In genomic region chr6:112660626-112661025, GRCh38 we compare ENCODE assay signal across 19 cellular contexts.
DNase-seq lines count a peak whose midpoint lies in the region; ATAC-seq and TF ChIP-seq lines count a peak whose summit lies in the region.
"Had no signal": no experiment of that assay in that cellular context is flagged by ENCODE, and none has a peak within 500 bp of the region (broad histone marks: within the 10 kb centered on the region; RNA-seq: fewer than 3 reads in every experiment).

No MANE protein-coding gene starts in this region.

- intact Hi-C loops in IMR-90 (cut with micrococcal nuclease), result no loop called here
- intact Hi-C loops in PC-9 (cut with micrococcal nuclease; ENCODE audit: unreplicated experiment), result no loop called here

- H3K9me3 ChIP-seq in IMR-90 (ENCODE audit: control insufficient read depth, insufficient read depth, low read length), result no peaks in the 10 kb centered on the region
- no peaks in the 10 kb centered on the region for H3K9me3 ChIP-seq in neural progenitor cell (ENCODE audit: low read depth)
- H3K9me3 ChIP-seq in PC-9 (ENCODE audit: insufficient read depth, low read depth), result no peaks in the 10 kb centered on the region

- H3K9me1 ChIP-seq in IMR-90 (ENCODE audit: insufficient read depth, low read length), result peaks cover 4% of the 10 kb centered on the region; the same call in 1 of the 2 replicates

- H3K4me1 ChIP-seq in IMR-90 (ENCODE audit: control insufficient read depth, insufficient read depth, low read length) (peaks cover 3% of the 10 kb centered on the region; the same call in 1 of the 2 replicates), neural progenitor cell (no peaks in the 10 kb centered on the region), PC-9 (replicated peaks; ENCODE audit: insufficient read depth) (no peaks in the 10 kb centered on the region)

- no peak overlapping the region for H3K56ac ChIP-seq in IMR-90 (ENCODE audit: extremely low read depth, insufficient read depth, low read length)

- CTCF ChIA-PET in IMR-90 (lab: Yijun Ruan, JAX) (no interaction called here), PC-9 (lab: Charles Lee) (no interaction called here)

- H4K5ac ChIP-seq in IMR-90 (ENCODE audit: low read depth, low read length), result no peak overlapping the region

- H2BK5ac ChIP-seq in IMR-90 (ENCODE audit: low read depth, low read length, poor library complexity, severe bottlenecking), result no peak overlapping the region

- H3K27ac ChIP-seq in IMR-90 (ENCODE audit: insufficient read depth, low read length) (no peak overlapping the region), neural progenitor cell (no peak overlapping the region), PC-9 (no peak overlapping the region)
- H3K27ac ChIP-seq: GM23248 had no signal

- H3K79me1 ChIP-seq in IMR-90 (ENCODE audit: low read depth in 1 of 2, low read length in 2 of 2), result no peaks in the 10 kb centered on the region

- H3F3A ChIP-seq in neural progenitor cell (ENCODE audit: low read depth) (no peaks in the 10 kb centered on the region), PC-9 (ENCODE audit: insufficient read depth, low read depth) (no peaks in the 10 kb centered on the region)

- no peak overlapping the region for H4K8ac ChIP-seq in IMR-90 (ENCODE audit: low read depth in 2 of 2, low read length in 2 of 2)

- no peak overlapping the region for H2BK120ac ChIP-seq in IMR-90 (ENCODE audit: low read depth, low read length)

- H3K4ac ChIP-seq in IMR-90 (ENCODE audit: low read depth, low read length), result no peak overlapping the region

- no peak overlapping the region for H2BK20ac ChIP-seq in IMR-90 (ENCODE audit: low read depth, low read length)

- no peak for TF ChIP-seq POLR2A in IMR-90 (IDR thresholded peaks at IDR 0.05; ENCODE audit: low read depth, low read length)

- H3K36me3 Mint-ChIP-seq in neural progenitor cell, result no peaks in the 10 kb centered on the region
- H3K36me3 Mint-ChIP-seq: CD4-positive, alpha-beta memory T cell had no signal

- DNase-seq in IMR-90 (no peak), epithelial cell of esophagus (ENCODE audit: low read depth) (peak; percentile 27), neural progenitor cell (ENCODE audit: low spot score) (no peak), renal cortical epithelial cell (ENCODE audit: low read depth) (peak; percentile 49), nucleus accumbens (lab: John Stamatoyannopoulos, UW) (no peak), PC-9 (no peak)
- DNase-seq in stimulated activated naive CD8-positive, alpha-beta T cell treated with anti-CD3 and anti-CD28 coated beads, Interleukin-15, Interleukin-2, amounts not matched to agents 100 U/mL and 50 U/mL, for 24 hours, result no peak
- DNase-seq: C1 segment of cervical spinal cord; CD4-positive, alpha-beta memory T cell; COR-L47; DMS153; DND-41; GDM1; GM23248; H9; HFFc6 had no signal

- H3K4me3 ChIP-seq in IMR-90 (ENCODE audit: insufficient read depth, low read depth, low read length) (no peak overlapping the region), epithelial cell of esophagus (ENCODE audit: low read length) (no peak overlapping the region), neural progenitor cell (no peak overlapping the region), PC-9 (no peak overlapping the region)
- H3K4me3 ChIP-seq: GM12878, GM23248 had no signal

- no peak overlapping the region for H2BK15ac ChIP-seq in IMR-90 (ENCODE audit: low read depth, low read length)

- H3K79me2 ChIP-seq in neural progenitor cell (ENCODE audit: low read depth), result no peaks in the 10 kb centered on the region
- no peaks in the 10 kb centered on the region for H3K79me2 ChIP-seq in PC-9 (ENCODE audit: low read depth)

- peaks cover under 1% of the 10 kb centered on the region for H3K9me3 Mint-ChIP-seq in neural progenitor cell
- H3K9me3 Mint-ChIP-seq: H9, HFFc6 had no signal

- H2AK5ac ChIP-seq in IMR-90 (ENCODE audit: low read depth, low read length), result no peak overlapping the region

- ATAC-seq in IMR-90 (ENCODE audit: low read depth), result no peak
- no peak for ATAC-seq in HG02588 (IDR thresholded peaks at IDR 0.05; ENCODE audit: unreplicated experiment)
- no peak for ATAC-seq in stimulated activated naive CD8-positive, alpha-beta T cell treated with anti-CD3 and anti-CD28 coated beads, Interleukin-15, Interleukin-2, amounts not matched to agents 100 U/mL and 50 U/mL, for 24 hours
- ATAC-seq: GM12878, HCT116 had no signal

- in situ Hi-C loops in IMR-90 (cut with MboI; ENCODE audit: low sequenced_read_pairs), result no loop called here

- H3K9me2 ChIP-seq in PC-9 (ENCODE audit: insufficient read depth), result no peaks in the 10 kb centered on the region

- H3K23ac ChIP-seq in IMR-90 (ENCODE audit: low read depth, low read length), result no peak overlapping the region

- H3K4me2 ChIP-seq in IMR-90 (ENCODE audit: low read depth, low read length) (no peak overlapping the region), neural progenitor cell (no peak overlapping the region), PC-9 (no peak overlapping the region)

- H3K27ac Mint-ChIP-seq in neural progenitor cell, result no peak overlapping the region
- H3K27ac Mint-ChIP-seq: CD4-positive, alpha-beta memory T cell; H9; HFFc6 had no signal

- no CpG with 5 or more reads among the region's 2 CpGs for WGBS in IMR-90 (ENCODE audit: extremely low coverage in 2 of 2, insufficient read length in 1 of 2), 2 experiments

- dilution Hi-C loops in IMR-90 (cut with HindIII; ENCODE audit: low sequenced_read_pairs, unreplicated experiment), result no loop called here

- no peak overlapping the region for H4K91ac ChIP-seq in IMR-90 (ENCODE audit: insufficient read depth, low read depth, low read length)

- H3K9ac ChIP-seq in IMR-90 (ENCODE audit: low read depth, low read length) (no peak overlapping the region), neural progenitor cell (no peak overlapping the region)
- H3K9ac ChIP-seq: GM23248 had no signal

- BruUV-seq in IMR-90 (replicated peaks; lab: Mats Ljungman, UMichigan) (no TSS peak), PC-9 (replicated peaks; lab: Mats Ljungman, UMichigan) (no TSS peak)

- H2AK9ac ChIP-seq in IMR-90 (replicated peaks; ENCODE audit: low read depth, low read length, poor library complexity), result no peak overlapping the region

- no peaks in the 10 kb centered on the region for H3K27me3 Mint-ChIP-seq in neural progenitor cell (ENCODE audit: insufficient read depth, low read depth)
- H3K27me3 Mint-ChIP-seq: CD4-positive, alpha-beta memory T cell had no signal

- H3K27me3 ChIP-seq in IMR-90 (ENCODE audit: control insufficient read depth, insufficient read depth, low read length), result no peaks in the 10 kb centered on the region
- no peaks in the 10 kb centered on the region for H3K27me3 ChIP-seq in neural progenitor cell
- no peaks in the 10 kb centered on the region for H3K27me3 ChIP-seq in PC-9 (ENCODE audit: insufficient read depth, low read depth)

- POLR2A ChIA-PET in IMR-90 (lab: Charles Lee; ENCODE audit: unreplicated experiment), result no interaction called here
- POLR2A ChIA-PET in PC-9 (lab: Charles Lee; ENCODE audit: unreplicated experiment), result no interaction called here

- TF ChIP-seq CTCF in IMR-90 (conservative IDR thresholded peaks at IDR 0.05; ENCODE audit: low read depth, low read length) (no peak), epithelial cell of esophagus (IDR thresholded peaks at IDR 0.05; ENCODE audit: insufficient read depth, low read depth, low read length, missing control alignments) (no peak), neural progenitor cell (IDR thresholded peaks at IDR 0.05) (no peak), PC-9 (conservative IDR thresholded peaks at IDR 0.05) (no peak)

- 0 out of 2 replicates have a peak overlapping the region, but pooled peaks have one; percentile 21 for H3K14ac ChIP-seq in IMR-90 (replicated peaks; ENCODE audit: low read depth, low read length)

- H3K36me3 ChIP-seq in IMR-90 (ENCODE audit: control insufficient read depth, insufficient read depth, low read length) (no peaks in the 10 kb centered on the region), neural progenitor cell (no peaks in the 10 kb centered on the region), PC-9 (ENCODE audit: low read depth) (no peaks in the 10 kb centered on the region)

- H3K4me3 Mint-ChIP-seq in neural progenitor cell, result no peak overlapping the region
- H3K4me3 Mint-ChIP-seq: CD4-positive, alpha-beta memory T cell; H9; HFFc6 had no signal

- H2AFZ ChIP-seq in IMR-90 (replicated peaks; ENCODE audit: low read length, poor library complexity) (no peak overlapping the region), neural progenitor cell (replicated peaks) (peak overlapping the region; percentile 40), PC-9 (no peak overlapping the region)
- H2AFZ ChIP-seq: GM23248 had no signal

- no peak for TF ChIP-seq RAD21 in IMR-90 (IDR thresholded peaks at IDR 0.05; ENCODE audit: low read length)

- H3K18ac ChIP-seq in IMR-90 (ENCODE audit: low read depth, low read length), result no peak overlapping the region

- no peaks in the 10 kb centered on the region for H4K20me1 ChIP-seq in IMR-90 (ENCODE audit: insufficient read depth, low read length)
- no peaks in the 10 kb centered on the region for H4K20me1 ChIP-seq in neural progenitor cell (ENCODE audit: low read depth)
- no peaks in the 10 kb centered on the region for H4K20me1 ChIP-seq in PC-9 (ENCODE audit: insufficient read depth)

- H3K4me1 Mint-ChIP-seq in neural progenitor cell, result peaks cover under 1% of the 10 kb centered on the region
- H3K4me1 Mint-ChIP-seq: CD4-positive, alpha-beta memory T cell had no signal

TF ChIP-seq in IMR-90, 13 proteins besides CTCF, POLR2A, EP300 and RAD21:
- no peak for TF ChIP-seq RCOR1 (IDR thresholded peaks at IDR 0.05; ENCODE audit: insufficient replicate concordance, low read length)
- TF ChIP-seq, protein P1, sequence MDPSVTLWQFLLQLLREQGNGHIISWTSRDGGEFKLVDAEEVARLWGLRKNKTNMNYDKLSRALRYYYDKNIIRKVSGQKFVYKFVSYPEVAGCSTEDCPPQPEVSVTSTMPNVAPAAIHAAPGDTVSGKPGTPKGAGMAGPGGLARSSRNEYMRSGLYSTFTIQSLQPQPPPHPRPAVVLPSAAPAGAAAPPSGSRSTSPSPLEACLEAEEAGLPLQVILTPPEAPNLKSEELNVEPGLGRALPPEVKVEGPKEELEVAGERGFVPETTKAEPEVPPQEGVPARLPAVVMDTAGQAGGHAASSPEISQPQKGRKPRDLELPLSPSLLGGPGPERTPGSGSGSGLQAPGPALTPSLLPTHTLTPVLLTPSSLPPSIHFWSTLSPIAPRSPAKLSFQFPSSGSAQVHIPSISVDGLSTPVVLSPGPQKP (IDR thresholded peaks at IDR 0.05; ENCODE audit: borderline replicate concordance, low read depth, low read length), result no peak
- TF ChIP-seq NFE2L2 (IDR thresholded peaks at IDR 0.05; ENCODE audit: low read depth, low read length), result no peak
- TF ChIP-seq RFX5 (IDR thresholded peaks at IDR 0.05; ENCODE audit: low read depth, low read length), result no peak
- no peak for TF ChIP-seq BHLHE40 (IDR thresholded peaks at IDR 0.05; ENCODE audit: low read depth, low read length)
- TF ChIP-seq CHD1 (IDR thresholded peaks at IDR 0.05; ENCODE audit: low read depth, low read length), result no peak
- TF ChIP-seq MXI1 (IDR thresholded peaks at IDR 0.05; ENCODE audit: borderline replicate concordance, low read depth, low read length), result no peak
- no peak for TF ChIP-seq SMC3 (IDR thresholded peaks at IDR 0.05; ENCODE audit: low read depth, low read length)

Comparison
In these comparisons a context has a peak if more than half of its experiments do, and no peak if none do; other contexts are left out.
1. DNase-seq: peak in epithelial cell of esophagus (single experiment) and renal cortical epithelial cell (single experiment); none in IMR-90 (single experiment), neural progenitor cell (single experiment), nucleus accumbens (0 of 56), stimulated activated naive CD8-positive, alpha-beta T cell treated with anti-CD3 and anti-CD28 coated beads, Interleukin-15, Interleukin-2, amounts not matched to agents 100 U/mL and 50 U/mL, for 24 hours (single experiment) and PC-9 (0 of 2).